1 cellular context compared by ENCODE assay signal in the genomic region with DNA sequence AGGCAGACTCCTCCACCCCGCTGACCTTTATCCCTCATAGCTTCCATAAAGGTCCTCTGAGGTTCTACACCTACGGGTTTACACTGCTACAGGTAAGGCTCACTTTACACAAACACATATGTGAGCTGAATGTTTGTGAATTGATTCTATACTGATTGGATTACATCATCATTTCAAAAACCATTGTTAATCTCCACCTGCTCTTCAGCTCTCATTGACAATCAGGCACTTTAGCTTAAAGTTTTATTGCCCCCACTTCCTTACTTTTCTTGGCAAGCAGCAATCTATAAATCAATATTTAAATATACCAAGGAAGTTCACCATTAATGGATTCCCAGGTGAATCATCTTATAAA.
TF ChIP-seq lines count a peak whose summit lies in the region.

No MANE protein-coding gene starts in this region.

TF ChIP-seq in HCT116, 20 proteins besides CTCF, POLR2A, EP300 and RAD21 (continued from another document):
- TF ChIP-seq, protein P1, sequence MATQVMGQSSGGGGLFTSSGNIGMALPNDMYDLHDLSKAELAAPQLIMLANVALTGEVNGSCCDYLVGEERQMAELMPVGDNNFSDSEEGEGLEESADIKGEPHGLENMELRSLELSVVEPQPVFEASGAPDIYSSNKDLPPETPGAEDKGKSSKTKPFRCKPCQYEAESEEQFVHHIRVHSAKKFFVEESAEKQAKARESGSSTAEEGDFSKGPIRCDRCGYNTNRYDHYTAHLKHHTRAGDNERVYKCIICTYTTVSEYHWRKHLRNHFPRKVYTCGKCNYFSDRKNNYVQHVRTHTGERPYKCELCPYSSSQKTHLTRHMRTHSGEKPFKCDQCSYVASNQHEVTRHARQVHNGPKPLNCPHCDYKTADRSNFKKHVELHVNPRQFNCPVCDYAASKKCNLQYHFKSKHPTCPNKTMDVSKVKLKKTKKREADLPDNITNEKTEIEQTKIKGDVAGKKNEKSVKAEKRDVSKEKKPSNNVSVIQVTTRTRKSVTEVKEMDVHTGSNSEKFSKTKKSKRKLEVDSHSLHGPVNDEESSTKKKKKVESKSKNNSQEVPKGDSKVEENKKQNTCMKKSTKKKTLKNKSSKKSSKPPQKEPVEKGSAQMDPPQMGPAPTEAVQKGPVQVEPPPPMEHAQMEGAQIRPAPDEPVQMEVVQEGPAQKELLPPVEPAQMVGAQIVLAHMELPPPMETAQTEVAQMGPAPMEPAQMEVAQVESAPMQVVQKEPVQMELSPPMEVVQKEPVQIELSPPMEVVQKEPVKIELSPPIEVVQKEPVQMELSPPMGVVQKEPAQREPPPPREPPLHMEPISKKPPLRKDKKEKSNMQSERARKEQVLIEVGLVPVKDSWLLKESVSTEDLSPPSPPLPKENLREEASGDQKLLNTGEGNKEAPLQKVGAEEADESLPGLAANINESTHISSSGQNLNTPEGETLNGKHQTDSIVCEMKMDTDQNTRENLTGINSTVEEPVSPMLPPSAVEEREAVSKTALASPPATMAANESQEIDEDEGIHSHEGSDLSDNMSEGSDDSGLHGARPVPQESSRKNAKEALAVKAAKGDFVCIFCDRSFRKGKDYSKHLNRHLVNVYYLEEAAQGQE (IDR thresholded peaks at IDR 0.05; ENCODE audit: low read depth): no peak
- TF ChIP-seq SRF (IDR thresholded peaks at IDR 0.05; ENCODE audit: low read depth) (no peak), SIN3A (IDR thresholded peaks at IDR 0.05; ENCODE audit: low read depth) (no peak), ELF1 (IDR thresholded peaks at IDR 0.05; ENCODE audit: borderline replicate concordance, low read depth) (no peak), EZH2 (IDR thresholded peaks at IDR 0.05) (no peak), SP1 (IDR thresholded peaks at IDR 0.05; ENCODE audit: low read depth) (no peak), FOSL1 (IDR thresholded peaks at IDR 0.05; ENCODE audit: low read depth) (no peak), POLR2AphosphoS5 (IDR thresholded peaks at IDR 0.05; ENCODE audit: low read depth, low read length) (no peak), CEBPB (IDR thresholded peaks at IDR 0.05; ENCODE audit: low read depth) (no peak), YY1 (IDR thresholded peaks at IDR 0.05; ENCODE audit: extremely low read depth, insufficient replicate concordance, low read depth, low read length) (no peak), TCF7L2 (IDR thresholded peaks at IDR 0.05; ENCODE audit: borderline replicate concordance, extremely low read depth, insufficient read depth, insufficient read length) (no peak), ZNF274 (IDR thresholded peaks at IDR 0.05; ENCODE audit: low read depth, low read length) (no peak), EZH2phosphoT487 (IDR thresholded peaks at IDR 0.05; ENCODE audit: borderline replicate concordance) (no peak)
- TF ChIP-seq, protein P2, sequence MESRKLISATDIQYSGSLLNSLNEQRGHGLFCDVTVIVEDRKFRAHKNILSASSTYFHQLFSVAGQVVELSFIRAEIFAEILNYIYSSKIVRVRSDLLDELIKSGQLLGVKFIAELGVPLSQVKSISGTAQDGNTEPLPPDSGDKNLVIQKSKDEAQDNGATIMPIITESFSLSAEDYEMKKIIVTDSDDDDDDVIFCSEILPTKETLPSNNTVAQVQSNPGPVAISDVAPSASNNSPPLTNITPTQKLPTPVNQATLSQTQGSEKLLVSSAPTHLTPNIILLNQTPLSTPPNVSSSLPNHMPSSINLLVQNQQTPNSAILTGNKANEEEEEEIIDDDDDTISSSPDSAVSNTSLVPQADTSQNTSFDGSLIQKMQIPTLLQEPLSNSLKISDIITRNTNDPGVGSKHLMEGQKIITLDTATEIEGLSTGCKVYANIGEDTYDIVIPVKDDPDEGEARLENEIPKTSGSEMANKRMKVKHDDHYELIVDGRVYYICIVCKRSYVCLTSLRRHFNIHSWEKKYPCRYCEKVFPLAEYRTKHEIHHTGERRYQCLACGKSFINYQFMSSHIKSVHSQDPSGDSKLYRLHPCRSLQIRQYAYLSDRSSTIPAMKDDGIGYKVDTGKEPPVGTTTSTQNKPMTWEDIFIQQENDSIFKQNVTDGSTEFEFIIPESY (IDR thresholded peaks at IDR 0.05; ENCODE audit: extremely low read depth, insufficient replicate concordance, low read length): no peak
- TF ChIP-seq, protein P3, sequence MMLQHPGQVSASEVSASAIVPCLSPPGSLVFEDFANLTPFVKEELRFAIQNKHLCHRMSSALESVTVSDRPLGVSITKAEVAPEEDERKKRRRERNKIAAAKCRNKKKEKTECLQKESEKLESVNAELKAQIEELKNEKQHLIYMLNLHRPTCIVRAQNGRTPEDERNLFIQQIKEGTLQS (IDR thresholded peaks at IDR 0.05): no peak
- TF ChIP-seq, protein P4, sequence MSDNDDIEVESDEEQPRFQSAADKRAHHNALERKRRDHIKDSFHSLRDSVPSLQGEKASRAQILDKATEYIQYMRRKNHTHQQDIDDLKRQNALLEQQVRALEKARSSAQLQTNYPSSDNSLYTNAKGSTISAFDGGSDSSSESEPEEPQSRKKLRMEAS (IDR thresholded peaks at IDR 0.05): no peak
